ENCODE assay signal across 25 cellular contexts in genomic region chr17:7465481-7466275, GRCh38. TPM values are rescaled to one million over a fixed set of nuclear protein-coding genes. Genes with fewer than 3 reads are reported as not detected.
DNase-seq lines count a peak whose midpoint lies in the region; ATAC-seq and TF ChIP-seq lines count a peak whose summit lies in the region.
"Had no signal": no experiment of that assay in that cellular context is flagged by ENCODE, and none has a peak within 500 bp of the region (broad histone marks: within the 10 kb centered on the region; RNA-seq: fewer than 3 reads in every experiment).

No MANE protein-coding gene starts in this region.

- ATAC-seq in left cardiac atrium (no peak), GM18868 (IDR thresholded peaks at IDR 0.05; ENCODE audit: unreplicated experiment) (no peak), HG03196 (IDR thresholded peaks at IDR 0.05; ENCODE audit: unreplicated experiment) (no peak)

- TF ChIP-seq CTCF in right atrium auricular region (IDR thresholded peaks at IDR 0.05), result no peak
- no peak for TF ChIP-seq CTCF in sigmoid colon (IDR thresholded peaks at IDR 0.05)
- no peak for TF ChIP-seq CTCF in vagina (IDR thresholded peaks at IDR 0.05)

- intact Hi-C loops in left cardiac atrium (cut with DNase I), result no loop called here
- intact Hi-C loops in sigmoid colon (cut with DNase I), result no loop called here
- intact Hi-C loops in vagina (cut with DNase I), result no loop called here

- H3K9me3 ChIP-seq in right atrium auricular region, result no peaks in the 10 kb centered on the region
- H3K9me3 ChIP-seq in sigmoid colon, result no peaks in the 10 kb centered on the region
- no peaks in the 10 kb centered on the region for H3K9me3 ChIP-seq in vagina
- H3K9me3 ChIP-seq: MG63, thoracic aorta had no signal

- H3K27ac ChIP-seq in right atrium auricular region (peak overlapping the region; percentile 74 to 90), sigmoid colon (peak overlapping the region; percentile 46 to 59 (median 50)), vagina (peak overlapping the region; percentile 60)

- no peak for TF ChIP-seq EP300 in sigmoid colon (IDR thresholded peaks at IDR 0.05)

- no peaks in the 10 kb centered on the region for H3K27me3 ChIP-seq in right atrium auricular region
- H3K27me3 ChIP-seq in sigmoid colon, result no peaks in the 10 kb centered on the region
- no peaks in the 10 kb centered on the region for H3K27me3 ChIP-seq in vagina
- H3K27me3 ChIP-seq: MG63 had no signal

- TF ChIP-seq POLR2A in sigmoid colon (IDR thresholded peaks at IDR 0.05) (no peak), vagina (IDR thresholded peaks at IDR 0.05) (no peak)

- H3K4me3 ChIP-seq in right atrium auricular region (no peak overlapping the region), sigmoid colon (no peak overlapping the region), vagina (no peak overlapping the region)
- H3K4me3 ChIP-seq: MG63, skin epidermis, thoracic aorta had no signal

- no peak for DNase-seq in right atrium auricular region (ENCODE audit: low spot score)
- no peak for DNase-seq in left cardiac atrium
- DNase-seq in left kidney (ENCODE audit: low read depth, low spot score), result peak; percentile 80
- DNase-seq in sigmoid colon, result no peak
- no peak for DNase-seq in vagina (ENCODE audit: extremely low spot score in 2 of 2)
- no peak for DNase-seq in NCI-H1092 treated with DMSO at 0.1 percent for 48 hours (lab: John Stamatoyannopoulos, UW)
- DNase-seq: ACHN; activated CD4-positive, alpha-beta T cell treated with anti-CD3 and anti-CD28 coated beads, Interleukin-2, amount 50 U/mL, for 1 hour; activated naive CD4-positive, alpha-beta T cell treated with Interleukin-2 at 50 U/mL for 16 hours; activated T-cell treated with anti-CD3 and anti-CD28 coated beads for 4 hours; aorta; CD4-positive, CD25-positive, alpha-beta regulatory T cell; DMS153; GOT3; kidney glomerular epithelial cell; MG63; NCI-H1694 treated with DMSO at 0.1 percent for 48 hours; NCI-H446 treated with DMSO at 0.1 percent for 48 hours; SHP77; stimulated activated CD4-positive, alpha-beta T cell treated with anti-CD3 and anti-CD28 coated beads, Interleukin-4, amount 100 ng/mL, for 24 hours had no signal

- H3K36me3 ChIP-seq in right atrium auricular region (peaks cover 46% of the 10 kb centered on the region), sigmoid colon (peaks cover 18 to 56% (median 29%) of the 10 kb centered on the region in 4 donors), vagina (peaks cover 0 to 47% of the 10 kb centered on the region in 2 donors)

- peaks cover 0 to 46% of the 10 kb centered on the region in 2 donors for H3K4me1 ChIP-seq in right atrium auricular region
- H3K4me1 ChIP-seq in sigmoid colon, result peaks cover 0 to 49% (median 30%) of the 10 kb centered on the region in 4 donors
- H3K4me1 ChIP-seq in vagina, result peaks cover 67% of the 10 kb centered on the region

- 94% methylated on average over 35 of the region's 35 CpGs for WGBS in sigmoid colon, 2 donors

RNA-seq across cellular contexts. Expression of gene ZBTB4, which starts 13.8 kb away (rescaled TPM):
- total RNA-seq in right atrium auricular region (10 to 100 TPM; 50.5 to 67.3 TPM), left cardiac atrium (10 to 100 TPM; 62.1 to 62.2 TPM), sigmoid colon (10 to 100 TPM; 42.5 to 56.5 (median 45.3) TPM), vagina (38.1 TPM)
- polyA plus RNA-seq in sigmoid colon, result 10 to 100 TPM in 2 of 3 donors, 1 to 10 TPM in 1; 5.5 to 19.6 (median 12.0) TPM

RNA-seq across cellular contexts. Expression of gene SLC35G6, which starts 15.6 kb away (rescaled TPM):
- total RNA-seq in right atrium auricular region (not detected), left cardiac atrium (not detected), sigmoid colon (not detected), vagina (not detected)
- not detected for polyA plus RNA-seq in sigmoid colon
- total RNA-seq: aorta; CD4-positive, CD25-positive, alpha-beta regulatory T cell; osteocyte; thoracic aorta had no signal
- polyA plus RNA-seq: aorta; CD4-positive, CD25-positive, alpha-beta regulatory T cell had no signal

RNA-seq across cellular contexts. Expression of gene POLR2A, which starts 18.5 kb away (rescaled TPM):
- total RNA-seq in right atrium auricular region (10 to 100 TPM; 28.4 to 41.2 TPM), left cardiac atrium (10 to 100 TPM; 42.8 to 56.9 TPM), sigmoid colon (10 to 100 TPM; 30.1 to 43.2 (median 36.5) TPM), vagina (118 TPM)
- polyA plus RNA-seq in sigmoid colon, result 10 to 100 TPM in 2 of 3 donors, 1 to 10 TPM in 1; 7.2 to 51.1 (median 11.3) TPM

RNA-seq across cellular contexts. Expression of gene CHRNB1, which starts 20.8 kb away (rescaled TPM):
- 10 to 100 TPM; 15.8 to 19.0 TPM for total RNA-seq in right atrium auricular region
- total RNA-seq in left cardiac atrium, result 10 to 100 TPM; 12.4 to 13.8 TPM
- 1 to 10 TPM; 4.2 to 8.1 (median 6.5) TPM for total RNA-seq in sigmoid colon
- 10 to 100 TPM in 2 of 3 donors, 1 to 10 TPM in 1; 7.2 to 13.2 (median 11.2) TPM for polyA plus RNA-seq in sigmoid colon
- total RNA-seq in vagina, result 5.9 TPM

RNA-seq across cellular contexts. Expression of gene FGF11, which starts 26.4 kb away (rescaled TPM):
- total RNA-seq in right atrium auricular region (10 to 100 TPM; 18.6 to 20.9 TPM), left cardiac atrium (10 to 100 TPM; 20.5 to 24.6 TPM), sigmoid colon (under 1 TPM in 1 of 4 donors, not detected in 3; 0.36 TPM), vagina (10.8 TPM)
- 1 to 10 TPM in 1 of 3 donors, under 1 TPM in 1, not detected in 1; 0.69 to 2.8 TPM for polyA plus RNA-seq in sigmoid colon
